ENCODE assay signal across 13 cellular contexts in the genomic region with DNA sequence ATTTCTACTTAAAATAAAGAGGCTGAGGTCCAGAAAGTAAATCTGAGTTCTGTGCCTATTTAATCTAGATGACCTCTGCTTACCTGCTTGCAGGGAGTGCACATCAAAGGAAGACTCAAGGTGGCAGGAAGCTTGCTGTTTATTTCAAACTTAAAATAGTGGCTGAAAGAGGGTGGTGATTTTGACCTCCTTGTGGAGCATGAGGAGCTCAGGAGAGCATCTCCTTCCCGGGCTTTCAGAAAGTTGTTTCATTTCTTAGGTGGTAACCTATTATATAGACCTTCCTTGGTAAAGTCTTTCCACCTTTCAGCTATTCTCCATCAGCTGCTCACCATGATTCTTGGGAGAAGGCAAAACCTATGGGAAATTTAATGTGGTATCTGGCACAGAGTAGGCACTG. TPM values are rescaled to one million over a fixed set of nuclear protein-coding genes. Genes with fewer than 3 reads are reported as not detected.
DNase-seq lines count a peak whose midpoint lies in the region; ATAC-seq and TF ChIP-seq lines count a peak whose summit lies in the region.
"Had no signal": no experiment of that assay in that cellular context is flagged by ENCODE, and none has a peak within 500 bp of the region (broad histone marks: within the 10 kb centered on the region; RNA-seq: fewer than 3 reads in every experiment).

No MANE protein-coding gene starts in this region.

- H3K4me1 Mint-ChIP-seq in T-helper 1 cell treated with Interleukin-12 subunit alpha and Interleukin-12 subunit beta and Interleukin-4 antibody, amounts not matched to agents 30 μg/mL and 1 μg/mL, for 36 hours (ENCODE audit: low read depth) = peaks cover 78% of the 10 kb centered on the region
- peaks cover 84% of the 10 kb centered on the region for H3K4me1 Mint-ChIP-seq in activated CD8-positive, alpha-beta T cell treated with anti-CD3 and anti-CD28 coated beads for 36 hours (ENCODE audit: low read depth)
- H3K4me1 Mint-ChIP-seq in naive thymus-derived CD8-positive, alpha-beta T cell = peaks cover 50 to 94% (median 93%) of the 10 kb centered on the region in 4 donors
- H3K4me1 Mint-ChIP-seq in glutamatergic neuron (ENCODE audit: low read depth, unreplicated experiment) = peaks cover 2% of the 10 kb centered on the region

- POLR2A ChIA-PET in activated CD8-positive, alpha-beta T cell treated with anti-CD3 and anti-CD28 coated beads for 36 hours (lab: Charles Lee) = interaction anchor here (0.7 to 0.9 kb wide), 2 partner anchors 132 to 169 kb away, joined by 4 read pairs; no protein-coding TSS in a partner anchor
- POLR2A ChIA-PET in naive thymus-derived CD8-positive, alpha-beta T cell (lab: Charles Lee) = interaction anchor here (0.6 to 1.4 kb wide), 4 partner anchors 9 to 665 kb away, joined by 3 to 7 read pairs (median 4); no protein-coding TSS in a partner anchor

- TF ChIP-seq CTCF in activated CD8-positive, alpha-beta T cell treated with anti-CD3 and anti-CD28 coated beads for 36 hours (IDR thresholded peaks at IDR 0.05) = no peak
- TF ChIP-seq CTCF in glutamatergic neuron (IDR thresholded peaks at IDR 0.05; ENCODE audit: partially characterized antibody, unreplicated experiment) = no peak

- peaks cover 11% of the 10 kb centered on the region for H3K36me3 Mint-ChIP-seq in T-helper 1 cell treated with Interleukin-12 subunit alpha and Interleukin-12 subunit beta and Interleukin-4 antibody, amounts not matched to agents 30 μg/mL and 1 μg/mL, for 36 hours (ENCODE audit: low read depth)
- peaks cover 3% of the 10 kb centered on the region for H3K36me3 Mint-ChIP-seq in activated CD8-positive, alpha-beta T cell treated with anti-CD3 and anti-CD28 coated beads for 36 hours (ENCODE audit: low read depth)
- H3K36me3 Mint-ChIP-seq in naive thymus-derived CD8-positive, alpha-beta T cell = peaks cover 0 to 5% (median 0%) of the 10 kb centered on the region in 3 donors
- no peaks in the 10 kb centered on the region for H3K36me3 Mint-ChIP-seq in glutamatergic neuron (ENCODE audit: unreplicated experiment)

- CTCF ChIA-PET in activated CD8-positive, alpha-beta T cell treated with anti-CD3 and anti-CD28 coated beads for 36 hours (lab: Charles Lee) = interaction anchor here (0.7 to 2.5 kb wide), 6 partner anchors 14 to 201 kb away, joined by 3 to 9 read pairs (median 5); a partner anchor contains a TSS

- H3K4me3 Mint-ChIP-seq in T-helper 1 cell treated with Interleukin-12 subunit alpha and Interleukin-12 subunit beta and Interleukin-4 antibody, amounts not matched to agents 30 μg/mL and 1 μg/mL, for 36 hours = peak overlapping the region; percentile 92
- H3K4me3 Mint-ChIP-seq in activated CD8-positive, alpha-beta T cell treated with anti-CD3 and anti-CD28 coated beads for 36 hours = peak overlapping the region; percentile 88
- H3K4me3 Mint-ChIP-seq in naive thymus-derived CD8-positive, alpha-beta T cell = peak overlapping the region; percentile 89 to 100 (median 95)
- H3K4me3 Mint-ChIP-seq in glutamatergic neuron (ENCODE audit: unreplicated experiment) = no peak overlapping the region

- DNase-seq in T-helper 1 cell = no peak
- DNase-seq in activated CD8-positive, alpha-beta T cell treated with anti-CD3 and anti-CD28 coated beads for 36 hours = no peak
- no peak for DNase-seq in naive thymus-derived CD8-positive, alpha-beta T cell
- no peak for DNase-seq in NCI-H2227 (lab: John Stamatoyannopoulos, UW; ENCODE audit: unreplicated experiment)
- no peak for DNase-seq in glutamatergic neuron
- DNase-seq in NCI-H510A (lab: John Stamatoyannopoulos, UW) = no peak
- DNase-seq: DMS53, retina, SW 1271 had no signal

- ATAC-seq in HG02759 (IDR thresholded peaks at IDR 0.05; ENCODE audit: unreplicated experiment) = peak; percentile 0
- no peak for ATAC-seq in activated CD8-positive, alpha-beta T cell treated with anti-CD3 and anti-CD28 coated beads for 36 hours
- ATAC-seq in naive thymus-derived CD8-positive, alpha-beta T cell = no peak
- ATAC-seq: body of pancreas had no signal

- peak overlapping the region; percentile 95 for H3K27ac Mint-ChIP-seq in T-helper 1 cell treated with Interleukin-12 subunit alpha and Interleukin-12 subunit beta and Interleukin-4 antibody, amounts not matched to agents 30 μg/mL and 1 μg/mL, for 36 hours
- peak overlapping the region; percentile 96 for H3K27ac Mint-ChIP-seq in activated CD8-positive, alpha-beta T cell treated with anti-CD3 and anti-CD28 coated beads for 36 hours
- peak overlapping the region; percentile 93 to 99 (median 98) for H3K27ac Mint-ChIP-seq in naive thymus-derived CD8-positive, alpha-beta T cell
- H3K27ac Mint-ChIP-seq in glutamatergic neuron (ENCODE audit: unreplicated experiment) = no peak overlapping the region

- no peaks in the 10 kb centered on the region for H3K27me3 Mint-ChIP-seq in T-helper 1 cell treated with Interleukin-12 subunit alpha and Interleukin-12 subunit beta and Interleukin-4 antibody, amounts not matched to agents 30 μg/mL and 1 μg/mL, for 36 hours (ENCODE audit: low read depth)
- no peaks in the 10 kb centered on the region for H3K27me3 Mint-ChIP-seq in activated CD8-positive, alpha-beta T cell treated with anti-CD3 and anti-CD28 coated beads for 36 hours
- H3K27me3 Mint-ChIP-seq in naive thymus-derived CD8-positive, alpha-beta T cell = no peaks in the 10 kb centered on the region
- no peaks in the 10 kb centered on the region for H3K27me3 Mint-ChIP-seq in glutamatergic neuron (ENCODE audit: unreplicated experiment)

- no peaks in the 10 kb centered on the region for H3K9me3 Mint-ChIP-seq in T-helper 1 cell treated with Interleukin-12 subunit alpha and Interleukin-12 subunit beta and Interleukin-4 antibody, amounts not matched to agents 30 μg/mL and 1 μg/mL, for 36 hours
- H3K9me3 Mint-ChIP-seq in activated CD8-positive, alpha-beta T cell treated with anti-CD3 and anti-CD28 coated beads for 36 hours = no peaks in the 10 kb centered on the region
- H3K9me3 Mint-ChIP-seq in naive thymus-derived CD8-positive, alpha-beta T cell = no peaks in the 10 kb centered on the region
- H3K9me3 Mint-ChIP-seq in glutamatergic neuron (ENCODE audit: unreplicated experiment) = no peaks in the 10 kb centered on the region

- intact Hi-C loops in activated CD8-positive, alpha-beta T cell treated with anti-CD3 and anti-CD28 coated beads for 36 hours (cut with micrococcal nuclease) = loop anchor here (10.0 kb wide), 1 partner anchor 162 kb away; a partner anchor contains a TSS

RNA-seq across cellular contexts. Expression of a gene that starts 0.5 kb away (rescaled TPM):
- 10 to 100 TPM in 1 of 2 experiments, 1 to 10 TPM in 1; 9.9 to 12.9 TPM for total RNA-seq in activated CD8-positive, alpha-beta T cell treated with anti-CD3 and anti-CD28 coated beads for 36 hours
- total RNA-seq in naive thymus-derived CD8-positive, alpha-beta T cell = 10 to 100 TPM; 15.1 TPM
- polyA plus RNA-seq in naive thymus-derived CD8-positive, alpha-beta T cell = 10 to 100 TPM; 18.1 to 25.3 (median 22.0) TPM
- total RNA-seq in glutamatergic neuron (ENCODE audit: unreplicated experiment) = not detected
- total RNA-seq: body of pancreas, temporal lobe had no signal

RNA-seq across cellular contexts. Expression of a gene that starts 46.4 kb away (rescaled TPM):
- total RNA-seq in activated CD8-positive, alpha-beta T cell treated with anti-CD3 and anti-CD28 coated beads for 36 hours = 1 to 10 TPM; 2.0 to 3.3 TPM
- total RNA-seq in naive thymus-derived CD8-positive, alpha-beta T cell = under 1 TPM; 0.94 to 0.96 TPM
- polyA plus RNA-seq in naive thymus-derived CD8-positive, alpha-beta T cell = under 1 TPM; 0.54 to 0.96 (median 0.64) TPM
- total RNA-seq in glutamatergic neuron (ENCODE audit: unreplicated experiment) = 1.4 TPM

Comparison
In these comparisons a context has a peak if more than half of its experiments do, and no peak if none do; other contexts are left out.
1. RNA of a gene that starts 0.5 kb away (total RNA-seq): 15.1 TPM in naive thymus-derived CD8-positive, alpha-beta T cell and 9.9 to 12.9 TPM in activated CD8-positive, alpha-beta T cell treated with anti-CD3 and anti-CD28 coated beads for 36 hours; not detected in glutamatergic neuron (single experiment); every median in the first group is over 10 times any median in the second.